ENCODE assay signal across 1 cellular context in genomic region chr1:183996396-183996795, GRCh38.
A peak's percentile ranks its signal among the peaks of the same experiment; 100 is the strongest.
TF ChIP-seq lines count a peak whose summit lies in the region.

No MANE protein-coding gene starts in this region.

TF ChIP-seq in HepG2, 621 proteins besides CTCF, POLR2A, EP300 and RAD21 (continued from another document and continues in another):
- no peak for TF ChIP-seq TAF15 (IDR thresholded peaks at IDR 0.05; ENCODE audit: low read depth, low read length, poor library complexity, severe bottlenecking)
- TF ChIP-seq ZNF207 (IDR thresholded peaks at IDR 0.05; ENCODE audit: borderline replicate concordance), result no peak
- no peak for TF ChIP-seq CREB3 (CRISPR knock-in tag; IDR thresholded peaks at IDR 0.05)
- TF ChIP-seq HMG20B (CRISPR knock-in tag; conservative IDR thresholded peaks at IDR 0.05), result no peak
- TF ChIP-seq ZNF501 (CRISPR knock-in tag; IDR thresholded peaks at IDR 0.05), result no peak
- 0 out of 2 replicates have a peak, but pooled peaks have one; percentile 26 for TF ChIP-seq TARDBP (CRISPR knock-in tag; IDR thresholded peaks at IDR 0.05)
- TF ChIP-seq HNF4G (IDR thresholded peaks at IDR 0.05; ENCODE audit: borderline replicate concordance, low read depth, low read length), result no peak
- no peak for TF ChIP-seq HNF4G (CRISPR knock-in tag; IDR thresholded peaks at IDR 0.05; ENCODE audit: borderline replicate concordance, low read depth)
- no peak for TF ChIP-seq TBL1XR1 (IDR thresholded peaks at IDR 0.05; ENCODE audit: borderline replicate concordance, low read length, partially characterized antibody)
- no peak for TF ChIP-seq HES4 (CRISPR knock-in tag; IDR thresholded peaks at IDR 0.05; ENCODE audit: borderline replicate concordance)
- TF ChIP-seq, protein P1, sequence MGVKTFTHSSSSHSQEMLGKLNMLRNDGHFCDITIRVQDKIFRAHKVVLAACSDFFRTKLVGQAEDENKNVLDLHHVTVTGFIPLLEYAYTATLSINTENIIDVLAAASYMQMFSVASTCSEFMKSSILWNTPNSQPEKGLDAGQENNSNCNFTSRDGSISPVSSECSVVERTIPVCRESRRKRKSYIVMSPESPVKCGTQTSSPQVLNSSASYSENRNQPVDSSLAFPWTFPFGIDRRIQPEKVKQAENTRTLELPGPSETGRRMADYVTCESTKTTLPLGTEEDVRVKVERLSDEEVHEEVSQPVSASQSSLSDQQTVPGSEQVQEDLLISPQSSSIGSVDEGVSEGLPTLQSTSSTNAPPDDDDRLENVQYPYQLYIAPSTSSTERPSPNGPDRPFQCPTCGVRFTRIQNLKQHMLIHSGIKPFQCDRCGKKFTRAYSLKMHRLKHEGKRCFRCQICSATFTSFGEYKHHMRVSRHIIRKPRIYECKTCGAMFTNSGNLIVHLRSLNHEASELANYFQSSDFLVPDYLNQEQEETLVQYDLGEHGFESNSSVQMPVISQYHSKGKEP (CRISPR knock-in tag; IDR thresholded peaks at IDR 0.05), result no peak
- TF ChIP-seq PBX2 (CRISPR knock-in tag; IDR thresholded peaks at IDR 0.05), result peak; percentile 38; the same call in 1 of the 2 replicates
- no peak for TF ChIP-seq ZNF530 (CRISPR knock-in tag; IDR thresholded peaks at IDR 0.05; ENCODE audit: low read depth)
- TF ChIP-seq MAFK (conservative IDR thresholded peaks at IDR 0.05 in 1 of 2, IDR thresholded peaks at IDR 0.05 in 1 of 2; ENCODE audit: low read length in 2 of 2), result no peak
- TF ChIP-seq ATF4 (CRISPR knock-in tag; IDR thresholded peaks at IDR 0.05), result no peak
- TF ChIP-seq ZNF570 (CRISPR knock-in tag; IDR thresholded peaks at IDR 0.05; ENCODE audit: borderline replicate concordance), result no peak
- no peak; the same call in 1 of the 2 replicates for TF ChIP-seq ETV5 (CRISPR knock-in tag; IDR thresholded peaks at IDR 0.05; ENCODE audit: borderline replicate concordance)
- TF ChIP-seq ZNF121 (CRISPR knock-in tag; IDR thresholded peaks at IDR 0.05), result no peak
- TF ChIP-seq, protein P2, sequence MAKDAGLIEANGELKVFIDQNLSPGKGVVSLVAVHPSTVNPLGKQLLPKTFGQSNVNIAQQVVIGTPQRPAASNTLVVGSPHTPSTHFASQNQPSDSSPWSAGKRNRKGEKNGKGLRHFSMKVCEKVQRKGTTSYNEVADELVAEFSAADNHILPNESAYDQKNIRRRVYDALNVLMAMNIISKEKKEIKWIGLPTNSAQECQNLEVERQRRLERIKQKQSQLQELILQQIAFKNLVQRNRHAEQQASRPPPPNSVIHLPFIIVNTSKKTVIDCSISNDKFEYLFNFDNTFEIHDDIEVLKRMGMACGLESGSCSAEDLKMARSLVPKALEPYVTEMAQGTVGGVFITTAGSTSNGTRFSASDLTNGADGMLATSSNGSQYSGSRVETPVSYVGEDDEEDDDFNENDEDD (CRISPR knock-in tag; IDR thresholded peaks at IDR 0.05; ENCODE audit: borderline replicate concordance), result no peak
- peak; percentile 32; the same call in 1 of the 2 replicates for TF ChIP-seq ZKSCAN8 (CRISPR knock-in tag; IDR thresholded peaks at IDR 0.05; ENCODE audit: borderline replicate concordance)
- TF ChIP-seq RFX3 (CRISPR knock-in tag; IDR thresholded peaks at IDR 0.05), result no peak
- no peak for TF ChIP-seq PTBP1 (IDR thresholded peaks at IDR 0.05; ENCODE audit: low read depth, low read length, poor library complexity, severe bottlenecking)
- TF ChIP-seq ZNF10 (CRISPR knock-in tag; IDR thresholded peaks at IDR 0.05; ENCODE audit: borderline replicate concordance, low read depth), result no peak
- no peak for TF ChIP-seq DNMT1 (CRISPR knock-in tag; IDR thresholded peaks at IDR 0.05)
- TF ChIP-seq ZNF180 (CRISPR knock-in tag; IDR thresholded peaks at IDR 0.05; ENCODE audit: borderline replicate concordance, low read depth), result no peak
- TF ChIP-seq FOXA1 (IDR thresholded peaks at IDR 0.05), result no peak
- peak; percentile 33 for TF ChIP-seq FOXA1 (CRISPR knock-in tag; IDR thresholded peaks at IDR 0.05)
- peak; percentile 69 for TF ChIP-seq MED1 (CRISPR knock-in tag; IDR thresholded peaks at IDR 0.05)
- no peak for TF ChIP-seq IRX3 (CRISPR knock-in tag; IDR thresholded peaks at IDR 0.05; ENCODE audit: borderline replicate concordance, low read depth)
- TF ChIP-seq GATAD1 (CRISPR knock-in tag; IDR thresholded peaks at IDR 0.05), result no peak
- TF ChIP-seq BORCS8-MEF2B (CRISPR knock-in tag; IDR thresholded peaks at IDR 0.05), result no peak
- no peak for TF ChIP-seq GABPB1 (CRISPR knock-in tag; IDR thresholded peaks at IDR 0.05)
- no peak for TF ChIP-seq ZNF557 (CRISPR knock-in tag; IDR thresholded peaks at IDR 0.05)
- TF ChIP-seq SAFB2 (CRISPR knock-in tag; IDR thresholded peaks at IDR 0.05; ENCODE audit: borderline replicate concordance, low read depth), result no peak
- TF ChIP-seq, protein P3, sequence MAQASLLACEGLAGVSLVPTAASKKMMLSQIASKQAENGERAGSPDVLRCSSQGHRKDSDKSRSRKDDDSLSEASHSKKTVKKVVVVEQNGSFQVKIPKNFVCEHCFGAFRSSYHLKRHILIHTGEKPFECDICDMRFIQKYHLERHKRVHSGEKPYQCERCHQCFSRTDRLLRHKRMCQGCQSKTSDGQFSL (CRISPR knock-in tag; IDR thresholded peaks at IDR 0.05), result no peak
- TF ChIP-seq ZNF792 (CRISPR knock-in tag; IDR thresholded peaks at IDR 0.05), result no peak
- TF ChIP-seq CBX5 (CRISPR knock-in tag; IDR thresholded peaks at IDR 0.05; ENCODE audit: borderline replicate concordance), result peak; percentile 19; the same call in 1 of the 2 replicates
- TF ChIP-seq MXD4 (CRISPR knock-in tag; IDR thresholded peaks at IDR 0.05), result no peak
- no peak for TF ChIP-seq EEA1 (CRISPR knock-in tag; IDR thresholded peaks at IDR 0.05; ENCODE audit: borderline replicate concordance)
- no peak for TF ChIP-seq ZFP62 (CRISPR knock-in tag; IDR thresholded peaks at IDR 0.05)
- no peak for TF ChIP-seq ZNF850 (CRISPR knock-in tag; conservative IDR thresholded peaks at IDR 0.05)
- TF ChIP-seq IKZF4 (CRISPR knock-in tag; IDR thresholded peaks at IDR 0.05; ENCODE audit: borderline replicate concordance, low read depth, not compliant biosample characterization), result no peak
- no peak for TF ChIP-seq NFRKB (IDR thresholded peaks at IDR 0.05)
- no peak for TF ChIP-seq MYNN (CRISPR knock-in tag; IDR thresholded peaks at IDR 0.05; ENCODE audit: low read depth)
- no peak for TF ChIP-seq ZBTB20 (CRISPR knock-in tag; IDR thresholded peaks at IDR 0.05; ENCODE audit: borderline replicate concordance, low read depth)
- no peak for TF ChIP-seq CENPX (CRISPR knock-in tag; IDR thresholded peaks at IDR 0.05)
- no peak for TF ChIP-seq PATZ1 (CRISPR knock-in tag; IDR thresholded peaks at IDR 0.05)
- TF ChIP-seq ZNF558 (CRISPR knock-in tag; IDR thresholded peaks at IDR 0.05; ENCODE audit: borderline replicate concordance), result no peak
- TF ChIP-seq ZNF562 (CRISPR knock-in tag; IDR thresholded peaks at IDR 0.05; ENCODE audit: borderline replicate concordance), result no peak
- TF ChIP-seq SPEN (CRISPR knock-in tag; IDR thresholded peaks at IDR 0.05; ENCODE audit: low read depth), result no peak
- TF ChIP-seq ZNF678 (CRISPR knock-in tag; IDR thresholded peaks at IDR 0.05), result no peak
- peak; percentile 41; the same call in 1 of the 2 replicates for TF ChIP-seq THRA (CRISPR knock-in tag; IDR thresholded peaks at IDR 0.05; ENCODE audit: borderline replicate concordance)
- no peak for TF ChIP-seq MXI1 (IDR thresholded peaks at IDR 0.05; ENCODE audit: borderline replicate concordance, low read depth, low read length)
- TF ChIP-seq, protein P4, sequence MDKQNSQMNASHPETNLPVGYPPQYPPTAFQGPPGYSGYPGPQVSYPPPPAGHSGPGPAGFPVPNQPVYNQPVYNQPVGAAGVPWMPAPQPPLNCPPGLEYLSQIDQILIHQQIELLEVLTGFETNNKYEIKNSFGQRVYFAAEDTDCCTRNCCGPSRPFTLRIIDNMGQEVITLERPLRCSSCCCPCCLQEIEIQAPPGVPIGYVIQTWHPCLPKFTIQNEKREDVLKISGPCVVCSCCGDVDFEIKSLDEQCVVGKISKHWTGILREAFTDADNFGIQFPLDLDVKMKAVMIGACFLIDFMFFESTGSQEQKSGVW (CRISPR knock-in tag; IDR thresholded peaks at IDR 0.05; ENCODE audit: borderline replicate concordance), result no peak
- TF ChIP-seq ZSCAN22 (CRISPR knock-in tag; IDR thresholded peaks at IDR 0.05), result no peak
- no peak for TF ChIP-seq SNAPC2 (CRISPR knock-in tag; IDR thresholded peaks at IDR 0.05)
- TF ChIP-seq ZBTB7B (CRISPR knock-in tag; IDR thresholded peaks at IDR 0.05), result no peak
- TF ChIP-seq SMYD3 (CRISPR knock-in tag; IDR thresholded peaks at IDR 0.05), result 0 out of 2 replicates have a peak, but pooled peaks have one; percentile 31
- TF ChIP-seq ZBTB21 (CRISPR knock-in tag; IDR thresholded peaks at IDR 0.05), result no peak
- TF ChIP-seq ZNF12 (CRISPR knock-in tag; IDR thresholded peaks at IDR 0.05), result 0 out of 2 replicates have a peak, but pooled peaks have one; percentile 13
- no peak for TF ChIP-seq TMF1 (CRISPR knock-in tag; IDR thresholded peaks at IDR 0.05; ENCODE audit: low read depth)
- peak; percentile 43; the same call in 1 of the 2 replicates for TF ChIP-seq BCL6 (CRISPR knock-in tag; IDR thresholded peaks at IDR 0.05)
- TF ChIP-seq MEIS2 (CRISPR knock-in tag; IDR thresholded peaks at IDR 0.05), result no peak; the same call in 1 of the 2 replicates
- TF ChIP-seq REPIN1 (CRISPR knock-in tag; IDR thresholded peaks at IDR 0.05; ENCODE audit: borderline replicate concordance, low read depth), result no peak
- TF ChIP-seq ZNF567 (CRISPR knock-in tag; IDR thresholded peaks at IDR 0.05; ENCODE audit: borderline replicate concordance), result no peak
- peak; percentile 67 for TF ChIP-seq ZNF331 (CRISPR knock-in tag; IDR thresholded peaks at IDR 0.05)
- TF ChIP-seq DPF2 (CRISPR knock-in tag; IDR thresholded peaks at IDR 0.05; ENCODE audit: borderline replicate concordance, low read depth), result no peak
- TF ChIP-seq, protein P5, sequence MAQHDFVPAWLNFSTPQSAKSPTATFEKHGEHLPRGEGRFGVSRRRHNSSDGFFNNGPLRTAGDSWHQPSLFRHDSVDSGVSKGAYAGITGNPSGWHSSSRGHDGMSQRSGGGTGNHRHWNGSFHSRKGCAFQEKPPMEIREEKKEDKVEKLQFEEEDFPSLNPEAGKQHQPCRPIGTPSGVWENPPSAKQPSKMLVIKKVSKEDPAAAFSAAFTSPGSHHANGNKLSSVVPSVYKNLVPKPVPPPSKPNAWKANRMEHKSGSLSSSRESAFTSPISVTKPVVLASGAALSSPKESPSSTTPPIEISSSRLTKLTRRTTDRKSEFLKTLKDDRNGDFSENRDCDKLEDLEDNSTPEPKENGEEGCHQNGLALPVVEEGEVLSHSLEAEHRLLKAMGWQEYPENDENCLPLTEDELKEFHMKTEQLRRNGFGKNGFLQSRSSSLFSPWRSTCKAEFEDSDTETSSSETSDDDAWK (CRISPR knock-in tag; IDR thresholded peaks at IDR 0.05), result no peak
- no peak for TF ChIP-seq ETV6 (CRISPR knock-in tag; conservative IDR thresholded peaks at IDR 0.05)
- TF ChIP-seq BRCA1 (CRISPR knock-in tag; IDR thresholded peaks at IDR 0.05), result no peak
- no peak for TF ChIP-seq SOX6 (IDR thresholded peaks at IDR 0.05)
- TF ChIP-seq SOX6 (CRISPR knock-in tag; IDR thresholded peaks at IDR 0.05), result peak; percentile 90
- no peak for TF ChIP-seq KDM2A (CRISPR knock-in tag; IDR thresholded peaks at IDR 0.05; ENCODE audit: borderline replicate concordance, low read depth)
